Comparison of ENCODE assay signal across 31 cellular contexts in genomic region chr12:505221-505620, GRCh38. TPM values are rescaled to one million over a fixed set of nuclear protein-coding genes. Genes with fewer than 3 reads are reported as not detected.
"Had no signal": no experiment of that assay in that cellular context is flagged by ENCODE, and none has a peak within 500 bp of the region (broad histone marks: within the 10 kb centered on the region; RNA-seq: fewer than 3 reads in every experiment).

No MANE protein-coding gene starts in this region.

- H3K4me2 ChIP-seq: SK-N-SH had no signal

- H3K9me3 Mint-ChIP-seq: activated CD4-positive, alpha-beta T cell treated with anti-CD3 and anti-CD28 coated beads, Interleukin-2, amount 10 ng/mL, durations not matched to agents 24 days and 14 days; activated CD8-positive, alpha-beta T cell treated with anti-CD3 and anti-CD28 coated beads for 36 hours; activated naive CD4-positive, alpha-beta T cell treated with anti-CD3 and anti-CD28 coated beads for 36 hours; activated naive CD4-positive, alpha-beta T cell treated with anti-CD3 and anti-CD28 coated beads, Interleukin-2, amount 50 U/mL, for 72 hours; activated T-cell treated with anti-CD3 and anti-CD28 coated beads, Interleukin-2, amount 50 U/mL, for 72 hours; activated T-helper 2 cell treated with anti-CD3 and anti-CD28 coated beads, Interferon-gamma antibody, Interleukin-2, Interleukin-4, amounts not matched to agents 10 μg/mL and 5 μg/mL and 100 μg/mL, durations not matched to agents 14 hours and 24 hours and 36 hours; T-helper 1 cell treated with Interleukin-12 subunit alpha and Interleukin-12 subunit beta and Interleukin-4 antibody, amounts not matched to agents 30 μg/mL and 1 μg/mL, for 36 hours; T-helper 2 cell treated with Interferon-gamma antibody and Interleukin-4, amounts not matched to agents 5 μg/mL and 100 μg/mL, for 36 hours had no signal

- H3K4me3 ChIP-seq: adrenal gland, body of pancreas, breast epithelium, MG63, SJSA1 had no signal

- H3K9ac ChIP-seq: SK-N-SH had no signal

- ATAC-seq: activated CD8-positive, alpha-beta T cell treated with anti-CD3 and anti-CD28 coated beads for 36 hours; activated naive CD4-positive, alpha-beta T cell treated with anti-CD3 and anti-CD28 coated beads, Interleukin-2, amount 50 U/mL, for 72 hours; activated T-cell treated with anti-CD3 and anti-CD28 coated beads, Interleukin-2, amount 50 U/mL, for 72 hours; body of pancreas; Panc1 had no signal

- H3K9me3 ChIP-seq: adrenal gland, body of pancreas, breast epithelium, MG63, SJSA1, SK-N-SH had no signal

- H3K27me3 ChIP-seq: adrenal gland, body of pancreas, breast epithelium had no signal

- DNase-seq: activated CD4-positive, alpha-beta T cell treated with anti-CD3 and anti-CD28 coated beads, Interleukin-2, amount 10 ng/mL, durations not matched to agents 24 days and 14 days; activated CD4-positive, alpha-beta T cell treated with anti-CD3 and anti-CD28 coated beads, Interleukin-2, amount 50 U/mL, for 4 hours; activated CD8-positive, alpha-beta T cell treated with anti-CD3 and anti-CD28 coated beads for 36 hours; activated gamma-delta T cell; activated naive CD4-positive, alpha-beta T cell treated with anti-CD3 and anti-CD28 coated beads for 36 hours; activated T-cell treated with anti-CD3 and anti-CD28 coated beads, Interleukin-2, amount 50 U/mL, for 1 hour; activated T-cell treated with anti-CD3 and anti-CD28 coated beads, Interleukin-2, amount 50 U/mL, for 72 hours; adrenal gland; body of pancreas; caudate nucleus; Karpas-422; KBM-7; MG63; NCI-H1048; NCI-H1105 treated with DMSO at 0.1 percent for 48 hours; NCI-H1436; NCI-H1694; NCI-H1930; NCI-H2081 treated with DMSO at 0.1 percent for 48 hours; NCI-H226; NCI-H446 treated with DMSO at 0.1 percent for 48 hours; NCI-H524; SHP77 treated with DMSO at 0.1 percent for 48 hours; SK-N-SH had no signal

- H3K27ac ChIP-seq: adrenal gland, body of pancreas, breast epithelium, SJSA1 had no signal

- H3K4me1 ChIP-seq: adrenal gland, breast epithelium had no signal

- H3K27me3 Mint-ChIP-seq: activated CD8-positive, alpha-beta T cell treated with anti-CD3 and anti-CD28 coated beads for 36 hours had no signal

- H3K36me3 ChIP-seq: adrenal gland, breast epithelium, MG63, SJSA1 had no signal

- H3K36me3 Mint-ChIP-seq: activated naive CD4-positive, alpha-beta T cell treated with anti-CD3 and anti-CD28 coated beads, Interleukin-2, amount 50 U/mL, for 72 hours had no signal

- H3K27ac Mint-ChIP-seq: activated CD4-positive, alpha-beta T cell treated with anti-CD3 and anti-CD28 coated beads, Interleukin-2, amount 10 ng/mL, durations not matched to agents 24 days and 14 days; activated CD8-positive, alpha-beta T cell treated with anti-CD3 and anti-CD28 coated beads for 36 hours; activated naive CD4-positive, alpha-beta T cell treated with anti-CD3 and anti-CD28 coated beads for 36 hours; activated naive CD4-positive, alpha-beta T cell treated with anti-CD3 and anti-CD28 coated beads, Interleukin-2, amount 50 U/mL, for 72 hours; activated T-cell treated with anti-CD3 and anti-CD28 coated beads, Interleukin-2, amount 50 U/mL, for 72 hours; activated T-helper 2 cell treated with anti-CD3 and anti-CD28 coated beads, Interferon-gamma antibody, Interleukin-2, Interleukin-4, amounts not matched to agents 10 μg/mL and 5 μg/mL and 100 μg/mL, durations not matched to agents 14 hours and 24 hours and 36 hours; T-helper 1 cell treated with Interleukin-12 subunit alpha and Interleukin-12 subunit beta and Interleukin-4 antibody, amounts not matched to agents 30 μg/mL and 1 μg/mL, for 36 hours; T-helper 2 cell treated with Interferon-gamma antibody and Interleukin-4, amounts not matched to agents 5 μg/mL and 100 μg/mL, for 36 hours had no signal

- H3K4me3 Mint-ChIP-seq: activated CD4-positive, alpha-beta T cell treated with anti-CD3 and anti-CD28 coated beads, Interleukin-2, amount 10 ng/mL, durations not matched to agents 24 days and 14 days; activated CD8-positive, alpha-beta T cell treated with anti-CD3 and anti-CD28 coated beads for 36 hours; activated naive CD4-positive, alpha-beta T cell treated with anti-CD3 and anti-CD28 coated beads for 36 hours; activated T-cell treated with anti-CD3 and anti-CD28 coated beads, Interleukin-2, amount 50 U/mL, for 72 hours; T-helper 1 cell treated with Interleukin-12 subunit alpha and Interleukin-12 subunit beta and Interleukin-4 antibody, amounts not matched to agents 30 μg/mL and 1 μg/mL, for 36 hours; T-helper 2 cell treated with Interferon-gamma antibody and Interleukin-4, amounts not matched to agents 5 μg/mL and 100 μg/mL, for 36 hours had no signal

RNA-seq across cellular contexts. Expression of gene B4GALNT3, which starts 45.5 kb away (rescaled TPM):
- total RNA-seq: SJSA1 had no signal
